ENCODE assay signal across 8 cellular contexts in the genomic region with DNA sequence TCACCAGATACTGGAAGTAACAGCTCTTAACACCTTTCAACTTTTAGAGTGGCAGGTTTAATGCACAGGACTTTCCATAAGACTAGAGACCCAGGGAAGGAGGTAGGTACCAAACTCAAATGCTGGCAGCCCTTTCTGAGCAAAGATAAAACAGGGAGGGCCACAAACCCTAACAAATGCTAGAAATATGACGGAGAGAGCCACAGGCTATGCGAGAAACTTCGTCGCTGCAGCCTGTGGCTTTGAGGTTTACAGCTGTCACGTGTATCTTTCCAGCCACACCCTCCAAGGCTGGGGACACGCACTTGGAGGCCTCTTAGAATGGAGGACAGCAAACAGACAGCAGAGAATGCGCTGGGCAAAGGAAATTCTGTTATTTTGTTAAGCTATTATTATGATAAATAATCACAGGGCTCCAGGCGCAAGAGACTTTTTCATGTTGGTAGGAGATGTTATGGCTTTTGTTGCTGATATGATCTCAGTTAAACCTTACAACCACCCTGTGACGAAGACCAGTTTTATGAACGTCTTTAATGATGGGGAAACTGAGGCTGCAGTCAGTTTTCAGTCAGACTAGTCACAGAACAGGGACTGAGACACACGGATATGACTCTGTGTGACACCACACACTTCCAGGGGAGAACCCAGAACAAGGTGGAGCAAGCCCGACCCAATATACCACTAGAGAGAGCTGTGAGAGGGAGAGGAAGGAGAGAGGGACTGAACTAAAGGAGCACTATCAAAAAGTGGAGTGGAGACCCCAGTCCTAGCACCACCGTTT. TPM values are rescaled to one million over a fixed set of nuclear protein-coding genes. Genes with fewer than 3 reads are reported as not detected.
DNase-seq lines count a peak whose midpoint lies in the region; ATAC-seq and TF ChIP-seq lines count a peak whose summit lies in the region.

No MANE protein-coding gene starts in this region.

- no peak for TF ChIP-seq CTCF in HCT116 (IDR thresholded peaks at IDR 0.05 in 2 of 3, conservative IDR thresholded peaks at IDR 0.05 in 1 of 3; ENCODE audit: borderline replicate concordance in 1 of 3, insufficient read depth in 1 of 3, low read depth in 2 of 3, low read length in 2 of 3)

- peak overlapping the region; percentile 51 for H3K27ac Mint-ChIP-seq in activated T-cell treated with anti-CD3 and anti-CD28 coated beads, Interleukin-2, amount 50 U/mL, for 24 hours

- H3K4me2 ChIP-seq in HCT116 (ENCODE audit: low read length), result peak overlapping the region; percentile 94

- no TSS peak for BruUV-seq in HCT116 (replicated peaks; lab: Mats Ljungman, UMichigan)

- CTCF ChIA-PET in HCT116 (lab: Charles Lee), result no interaction called here

- no peaks in the 10 kb centered on the region for H4K20me1 ChIP-seq in HCT116 (ENCODE audit: insufficient read depth)

- H2AFZ ChIP-seq in HCT116 (ENCODE audit: low read depth, low read length, poor library complexity, severe bottlenecking), result no peak overlapping the region

- peaks cover 45% of the 10 kb centered on the region for H3K4me1 Mint-ChIP-seq in activated T-cell treated with anti-CD3 and anti-CD28 coated beads, Interleukin-2, amount 50 U/mL, for 24 hours (ENCODE audit: low read depth)

- TF ChIP-seq POLR2A in HCT116 (IDR thresholded peaks at IDR 0.05; ENCODE audit: borderline replicate concordance, extremely low read depth, insufficient read depth, insufficient read length), result no peak

- no peaks in the 10 kb centered on the region for H3K9me3 ChIP-seq in HCT116 (ENCODE audit: control insufficient read depth in 1 of 2, insufficient read depth in 1 of 2, low read depth in 1 of 2, low read length in 2 of 2)

- no peak overlapping the region for H3K27ac ChIP-seq in HCT116 (ENCODE audit: low read depth, low read length)

- no peak for ATAC-seq in HCT116

- H3K4me3 Mint-ChIP-seq in activated T-cell treated with anti-CD3 and anti-CD28 coated beads, Interleukin-2, amount 50 U/mL, for 24 hours, result peak overlapping the region; percentile 79

- H3K27me3 ChIP-seq in HCT116 (ENCODE audit: insufficient read depth, low read length), result no peaks in the 10 kb centered on the region

- no peaks in the 10 kb centered on the region for H3K9me2 ChIP-seq in HCT116 (ENCODE audit: insufficient read depth)

- POLR2A ChIA-PET in HCT116 (lab: Charles Lee), result no interaction called here

- no peaks in the 10 kb centered on the region for H3K36me3 ChIP-seq in HCT116 (ENCODE audit: control insufficient read depth in 1 of 2, insufficient read depth in 2 of 2, low read length in 2 of 2)

- H3K9me3 Mint-ChIP-seq in activated T-cell treated with anti-CD3 and anti-CD28 coated beads, Interleukin-2, amount 50 U/mL, for 24 hours, result no peaks in the 10 kb centered on the region

- H3K27me3 Mint-ChIP-seq in activated T-cell treated with anti-CD3 and anti-CD28 coated beads, Interleukin-2, amount 50 U/mL, for 24 hours, result no peaks in the 10 kb centered on the region

- no peak overlapping the region for H3K9ac ChIP-seq in HCT116 (ENCODE audit: low read length)

- no peak for TF ChIP-seq RAD21 in HCT116 (IDR thresholded peaks at IDR 0.05; ENCODE audit: low read depth)

- RAD21 ChIA-PET in HCT116 (lab: Charles Lee; ENCODE audit: low non-redundant PET in 1 of 2, low total read pairs in 2 of 2, uncharacterized antibody in 2 of 2, unreplicated experiment in 2 of 2), result no interaction called here

- DNase-seq in HCT116 (ENCODE audit: low read depth, low spot score) (no peak), MV-4-11 (lab: John Stamatoyannopoulos, UW) (peak; percentile 75), germinal center (ENCODE audit: low spot score) (peak; percentile 34), SK-N-DZ (ENCODE audit: low spot score) (no peak), ecto neural progenitor cell (ENCODE audit: low spot score) (no peak)
- DNase-seq in activated T-cell treated with anti-CD3 and anti-CD28 coated beads, Interleukin-2, amount 50 U/mL, for 24 hours, result peak; percentile 62
- peak; percentile 63 for DNase-seq in stimulated activated CD4-positive, alpha-beta T cell treated with anti-CD3 and anti-CD28 coated beads, Interleukin-1b, Interleukin-23, amount 100 ng/mL, for 48 hours

- H3K4me3 ChIP-seq in GM08714 (ENCODE audit: low read length) (peak overlapping the region; percentile 43; the same call in 1 of the 2 replicates), HCT116 (replicated peaks in 1 of 2; ENCODE audit: low read depth in 1 of 2, low read length in 2 of 2) (no peak overlapping the region)

- no peaks in the 10 kb centered on the region for H3K36me3 Mint-ChIP-seq in activated T-cell treated with anti-CD3 and anti-CD28 coated beads, Interleukin-2, amount 50 U/mL, for 24 hours (ENCODE audit: low read depth)

- intact Hi-C loops in HCT116 (cut with micrococcal nuclease), result loop anchor here (5.0 kb wide), 1 partner anchor 158 kb away; no protein-coding TSS in a partner anchor

- peaks cover 62% of the 10 kb centered on the region for H3K79me2 ChIP-seq in HCT116 (ENCODE audit: insufficient read depth, low read length)

- peaks cover 11 to 34% of the 10 kb centered on the region in 2 experiments; a peak in 3 of 4 replicates for H3K4me1 ChIP-seq in HCT116 (ENCODE audit: control insufficient read depth in 1 of 2, insufficient read depth in 2 of 2, low read length in 2 of 2)

TF ChIP-seq in HCT116, 20 proteins besides CTCF, POLR2A, EP300 and RAD21:
- TF ChIP-seq FOSL1 (IDR thresholded peaks at IDR 0.05; ENCODE audit: low read depth) (no peak), JUND (IDR thresholded peaks at IDR 0.05) (no peak), SIN3A (IDR thresholded peaks at IDR 0.05; ENCODE audit: low read depth) (no peak), CEBPB (IDR thresholded peaks at IDR 0.05; ENCODE audit: low read depth) (no peak), ZNF274 (IDR thresholded peaks at IDR 0.05; ENCODE audit: low read depth, low read length) (no peak), SRF (IDR thresholded peaks at IDR 0.05; ENCODE audit: low read depth) (no peak), EGR1 (IDR thresholded peaks at IDR 0.05; ENCODE audit: low read depth) (no peak), SP1 (IDR thresholded peaks at IDR 0.05; ENCODE audit: low read depth) (no peak), POLR2AphosphoS5 (IDR thresholded peaks at IDR 0.05; ENCODE audit: low read depth, low read length) (no peak), TCF7L2 (IDR thresholded peaks at IDR 0.05; ENCODE audit: borderline replicate concordance, extremely low read depth, insufficient read depth, insufficient read length) (no peak), EZH2 (IDR thresholded peaks at IDR 0.05) (no peak)
- TF ChIP-seq, protein P1, sequence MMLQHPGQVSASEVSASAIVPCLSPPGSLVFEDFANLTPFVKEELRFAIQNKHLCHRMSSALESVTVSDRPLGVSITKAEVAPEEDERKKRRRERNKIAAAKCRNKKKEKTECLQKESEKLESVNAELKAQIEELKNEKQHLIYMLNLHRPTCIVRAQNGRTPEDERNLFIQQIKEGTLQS (IDR thresholded peaks at IDR 0.05), result no peak
- TF ChIP-seq, protein P2, sequence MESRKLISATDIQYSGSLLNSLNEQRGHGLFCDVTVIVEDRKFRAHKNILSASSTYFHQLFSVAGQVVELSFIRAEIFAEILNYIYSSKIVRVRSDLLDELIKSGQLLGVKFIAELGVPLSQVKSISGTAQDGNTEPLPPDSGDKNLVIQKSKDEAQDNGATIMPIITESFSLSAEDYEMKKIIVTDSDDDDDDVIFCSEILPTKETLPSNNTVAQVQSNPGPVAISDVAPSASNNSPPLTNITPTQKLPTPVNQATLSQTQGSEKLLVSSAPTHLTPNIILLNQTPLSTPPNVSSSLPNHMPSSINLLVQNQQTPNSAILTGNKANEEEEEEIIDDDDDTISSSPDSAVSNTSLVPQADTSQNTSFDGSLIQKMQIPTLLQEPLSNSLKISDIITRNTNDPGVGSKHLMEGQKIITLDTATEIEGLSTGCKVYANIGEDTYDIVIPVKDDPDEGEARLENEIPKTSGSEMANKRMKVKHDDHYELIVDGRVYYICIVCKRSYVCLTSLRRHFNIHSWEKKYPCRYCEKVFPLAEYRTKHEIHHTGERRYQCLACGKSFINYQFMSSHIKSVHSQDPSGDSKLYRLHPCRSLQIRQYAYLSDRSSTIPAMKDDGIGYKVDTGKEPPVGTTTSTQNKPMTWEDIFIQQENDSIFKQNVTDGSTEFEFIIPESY (IDR thresholded peaks at IDR 0.05; ENCODE audit: extremely low read depth, insufficient replicate concordance, low read length), result no peak

RNA-seq across cellular contexts. Expression of a gene that starts 2.0 kb away (rescaled TPM):
- 21.3 TPM for total RNA-seq in HCT116 (2021; ENCODE audit: unreplicated experiment)
- polyA plus RNA-seq in HCT116 (2012), result 9.5 and 10.8 TPM in 2 replicates
- 3.9 and 4.3 TPM in 2 replicates for polyA plus RNA-seq in SK-N-DZ (2014; cell fraction: cytosol; rRNA removed)
- polyA plus RNA-seq in SK-N-DZ (2014; cell fraction: nucleus; rRNA removed), result 4.0 and 5.7 TPM in 2 replicates

Comparison
In these comparisons a context has a peak if more than half of its experiments do, and no peak if none do; other contexts are left out.
1. DNase-seq: peak in MV-4-11 (single experiment), activated T-cell treated with anti-CD3 and anti-CD28 coated beads, Interleukin-2, amount 50 U/mL, for 24 hours (single experiment), germinal center (single experiment) and stimulated activated CD4-positive, alpha-beta T cell treated with anti-CD3 and anti-CD28 coated beads, Interleukin-1b, Interleukin-23, amount 100 ng/mL, for 48 hours (single experiment); none in HCT116 (single experiment), SK-N-DZ (single experiment) and ecto neural progenitor cell (single experiment).